In the genomic region with DNA sequence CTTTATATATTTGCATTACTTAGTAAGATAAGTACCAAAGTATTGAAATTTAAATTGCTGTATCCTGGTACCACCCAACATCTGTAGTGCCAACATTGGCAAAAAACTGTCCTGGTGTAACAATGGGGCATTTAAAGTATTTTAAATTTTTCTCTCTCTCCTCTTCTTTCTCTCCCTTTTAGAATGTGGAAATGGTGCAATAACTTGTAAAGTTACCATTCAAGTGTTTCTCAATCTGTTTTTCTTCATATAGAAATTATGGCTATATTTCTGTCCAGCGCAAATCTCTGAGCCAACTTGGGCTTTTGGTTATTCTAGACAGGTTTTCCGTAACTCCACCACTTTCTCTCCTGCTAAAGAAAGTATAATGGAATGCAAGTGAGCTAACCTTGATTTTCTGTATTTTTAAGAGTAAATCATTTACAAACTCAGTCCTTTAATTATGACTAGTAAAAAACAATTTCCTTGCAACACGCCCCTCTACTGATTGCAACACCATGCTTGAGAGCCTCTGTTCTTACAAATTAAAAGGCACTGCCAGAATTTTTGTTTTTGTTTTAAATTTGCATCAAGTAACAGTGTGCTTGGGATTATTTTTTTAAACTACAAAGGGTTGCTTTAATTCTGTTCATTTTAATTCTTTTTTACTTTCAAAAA, we compare ENCODE assay signal across 15 cellular contexts.
DNase-seq lines count a peak whose midpoint lies in the region; ATAC-seq, FAIRE-seq and TF ChIP-seq lines count a peak whose summit lies in the region.
"Had no signal": no experiment of that assay in that cellular context is flagged by ENCODE, and none has a peak within 500 bp of the region (broad histone marks: within the 10 kb centered on the region; RNA-seq: fewer than 3 reads in every experiment).

No MANE protein-coding gene starts in this region.

- H3K79me2 ChIP-seq in parathyroid adenoma, result no peaks in the 10 kb centered on the region

- H3K4me1 ChIP-seq in Panc1 (ENCODE audit: control insufficient read depth, insufficient read depth, low read length) (no peaks in the 10 kb centered on the region; the same call in 1 of the 2 replicates), parathyroid adenoma (peaks cover 39% of the 10 kb centered on the region)

- CTCF ChIA-PET in Panc1 (lab: Charles Lee), result no interaction called here

- no peak for ATAC-seq in Panc1

- DNase-seq in HL-60 (ENCODE audit: low read depth in 1 of 2, low spot score in 1 of 2) (peak; percentile 35 to 58), Panc1 (ENCODE audit: low read depth, low spot score) (no peak), glomerular visceral epithelial cell (ENCODE audit: extremely low spot score) (peak; percentile 18), EL (no peak), NCI-H2029 (lab: John Stamatoyannopoulos, UW) (no peak), RCC 7860 (ENCODE audit: low spot score) (no peak), UCSD-AML1 (lab: John Stamatoyannopoulos, UW; ENCODE audit: unreplicated experiment) (no peak)
- DNase-seq: effector memory CD4-positive, alpha-beta T cell; left cardiac atrium; NCI-H1436; NCI-H526 treated with DMSO at 0.1 percent for 48 hours; stimulated activated naive CD4-positive, alpha-beta T cell; T1000 had no signal

- POLR2A ChIA-PET in Panc1 (lab: Charles Lee), result no interaction called here

- H3K36me3 ChIP-seq in Panc1 (ENCODE audit: control insufficient read depth, insufficient read depth, low read length) (no peaks in the 10 kb centered on the region), parathyroid adenoma (ENCODE audit: control insufficient read depth, insufficient read depth, low read length) (no peaks in the 10 kb centered on the region)

- TF ChIP-seq CTCF in HL-60 (IDR thresholded peaks at IDR 0.05; ENCODE audit: insufficient read depth, low read length) (no peak), Panc1 (IDR thresholded peaks at IDR 0.05) (no peak), parathyroid adenoma (IDR thresholded peaks at IDR 0.05) (no peak)

- peak overlapping the region; percentile 65 for H2AFZ ChIP-seq in parathyroid adenoma

- H3K27ac ChIP-seq in HL-60 (replicated peaks) (peak overlapping the region; percentile 24; the same call in 1 of the 2 replicates), Panc1 (ENCODE audit: low read length) (peak overlapping the region; percentile 63; the same call in 1 of the 2 replicates), parathyroid adenoma (no peak overlapping the region)
- H3K27ac ChIP-seq: C4-2B had no signal

- H3K27me3 ChIP-seq in HL-60 (ENCODE audit: insufficient read depth, poor library complexity, severe bottlenecking) (no peaks in the 10 kb centered on the region), Panc1 (ENCODE audit: control insufficient read depth, insufficient read depth, low read length) (no peaks in the 10 kb centered on the region), parathyroid adenoma (ENCODE audit: control insufficient read depth, insufficient read depth, low read length) (no peaks in the 10 kb centered on the region)

- in situ Hi-C loops in Panc1 (cut with HindIII; ENCODE audit: low pct_unique_long_range_greater_than_20kb, low sequenced_read_pairs), result no loop called here

- BruUV-seq in Panc1 (replicated peaks; lab: Mats Ljungman, UMichigan), result no TSS peak

- no peak for FAIRE-seq in RCC 7860 (lab: Jason Lieb, UNC)

- no peak overlapping the region for H3K4me3 ChIP-seq in HL-60 (replicated peaks; ENCODE audit: insufficient read depth, low read length)
- H3K4me3 ChIP-seq in Panc1 (ENCODE audit: low read depth in 2 of 2, low read length in 2 of 2), result no peak overlapping the region
- no peak overlapping the region for H3K4me3 ChIP-seq in parathyroid adenoma (ENCODE audit: low read depth, low read length)

- H3K9me3 ChIP-seq in Panc1 (ENCODE audit: control insufficient read depth, insufficient read depth, low read depth, low read length) (peaks cover 5% of the 10 kb centered on the region; the same call in 1 of the 2 replicates), parathyroid adenoma (ENCODE audit: control insufficient read depth, low read length) (no peaks in the 10 kb centered on the region)

- intact Hi-C loops in Panc1 (cut with micrococcal nuclease; ENCODE audit: unreplicated experiment), result no loop called here

- H3K9ac ChIP-seq in parathyroid adenoma, result no peak overlapping the region

- no peak overlapping the region for H3K4me2 ChIP-seq in parathyroid adenoma (ENCODE audit: low read length)

Comparison
In these comparisons a context has a peak if more than half of its experiments do, and no peak if none do; other contexts are left out.
1. DNase-seq: peak in HL-60 (2 of 2) and glomerular visceral epithelial cell (single experiment); none in Panc1 (single experiment), EL (single experiment), NCI-H2029 (single experiment), RCC 7860 (single experiment) and UCSD-AML1 (single experiment).